25 cellular contexts compared by ENCODE assay signal in genomic region chr19:42117076-42117475, GRCh38. TPM values are rescaled to one million over a fixed set of nuclear protein-coding genes. Genes with fewer than 3 reads are reported as not detected.
"Had no signal": no experiment of that assay in that cellular context is flagged by ENCODE, and none has a peak within 500 bp of the region (broad histone marks: within the 10 kb centered on the region; RNA-seq: fewer than 3 reads in every experiment).

No MANE protein-coding gene starts in this region.

- H3K27me3 Mint-ChIP-seq: activated naive CD8-positive, alpha-beta T cell; naive thymus-derived CD8-positive, alpha-beta T cell; T-helper 17 cell had no signal

- H3K36me3 Mint-ChIP-seq: neural progenitor cell had no signal

- H3K36me3 ChIP-seq: adrenal gland, breast epithelium, esophagus squamous epithelium, gastroesophageal sphincter, neural progenitor cell, sigmoid colon, tibial nerve had no signal

- H3K4me3 ChIP-seq: adrenal gland, breast epithelium, coronary artery, esophagus squamous epithelium, gastroesophageal sphincter, neural progenitor cell, sigmoid colon, smooth muscle cell, tibial nerve had no signal

- H3K9ac ChIP-seq: neural progenitor cell had no signal

- H3K4me2 ChIP-seq: neural progenitor cell, smooth muscle cell had no signal

- H3K9me3 Mint-ChIP-seq: activated T-helper 1 cell treated with anti-CD3 and anti-CD28 coated beads, Interleukin-12 subunit alpha, Interleukin-12 subunit beta, Interleukin-2, Interleukin-4 antibody, amounts not matched to agents 30 ng/mL and 10 ng/mL and 1 ng/mL, durations not matched to agents 14 hours and 24 hours and 36 hours; naive thymus-derived CD8-positive, alpha-beta T cell; neural progenitor cell had no signal

- H3K27ac Mint-ChIP-seq: neural progenitor cell, progenitor cell of endocrine pancreas, T-helper 17 cell had no signal

- H2AFZ ChIP-seq: neural progenitor cell had no signal

- H3K4me1 ChIP-seq: adrenal gland, breast epithelium, neural progenitor cell had no signal

- H3K27ac ChIP-seq: adrenal gland, breast epithelium, coronary artery, gastroesophageal sphincter, neural progenitor cell, sigmoid colon, tibial nerve had no signal

- H3K9me3 ChIP-seq: adrenal gland, breast epithelium, esophagus squamous epithelium, gastroesophageal sphincter, sigmoid colon, tibial nerve had no signal

- ATAC-seq: gastroesophageal sphincter; left cardiac atrium; naive thymus-derived CD8-positive, alpha-beta T cell; stimulated activated naive CD8-positive, alpha-beta T cell treated with anti-CD3 and anti-CD28 coated beads, Interleukin-15, Interleukin-2, amounts not matched to agents 100 U/mL and 50 U/mL, for 24 hours; T-helper 17 cell had no signal

- H3K4me3 Mint-ChIP-seq: activated naive CD8-positive, alpha-beta T cell; activated T-helper 1 cell treated with anti-CD3 and anti-CD28 coated beads, Interleukin-12 subunit alpha, Interleukin-12 subunit beta, Interleukin-2, Interleukin-4 antibody, amounts not matched to agents 30 ng/mL and 10 ng/mL and 1 ng/mL, durations not matched to agents 14 hours and 24 hours and 36 hours; neural progenitor cell; T-helper 17 cell had no signal

- DNase-seq: activated CD4-positive, alpha-beta T cell treated with anti-CD3 and anti-CD28 coated beads for 4 hours; activated CD4-positive, alpha-beta T cell treated with anti-CD3 and anti-CD28 coated beads, Interleukin-2, amount 50 U/mL, for 48 hours; activated CD4-positive, CD25-positive, alpha-beta regulatory T cell; activated gamma-delta T cell treated with Interleukin-2 at 50 U/mL for 16 hours; adrenal gland; esophagus squamous epithelium; head of caudate nucleus; left cardiac atrium; retina; sigmoid colon; stimulated activated CD4-positive, alpha-beta T cell treated with anti-CD3 and anti-CD28 coated beads, Interleukin-15, amount 100 ng/mL, for 24 hours; stimulated activated CD8-positive, alpha-beta memory T cell treated with anti-CD3 and anti-CD28 coated beads, Interleukin-4, amount 100 ng/mL, for 48 hours; stimulated activated naive CD8-positive, alpha-beta T cell treated with anti-CD3 and anti-CD28 coated beads, Interleukin-15, Interleukin-2, amounts not matched to agents 100 U/mL and 50 U/mL, for 24 hours; SW 1271; T-helper 17 cell had no signal

- H3K27me3 ChIP-seq: adrenal gland, breast epithelium, esophagus squamous epithelium, neural progenitor cell, sigmoid colon, tibial nerve had no signal

RNA-seq across cellular contexts. Expression of gene GRIK5, which starts 47.1 kb away (rescaled TPM):
- polyA plus RNA-seq: naive thymus-derived CD8-positive, alpha-beta T cell had no signal
